Comparison of ENCODE assay signal across 16 cellular contexts in genomic region chr11:66789097-66789890, GRCh38. TPM values are rescaled to one million over a fixed set of nuclear protein-coding genes. Genes with fewer than 3 reads are reported as not detected.
DNase-seq lines count a peak whose midpoint lies in the region; ATAC-seq lines count a peak whose summit lies in the region.
"Had no signal": no experiment of that assay in that cellular context is flagged by ENCODE, and none has a peak within 500 bp of the region (broad histone marks: within the 10 kb centered on the region; RNA-seq: fewer than 3 reads in every experiment).

No MANE protein-coding gene starts in this region.

- DNase-seq in EH (ENCODE audit: low read depth) (peak; percentile 77), NCI-H146 treated with DMSO at 0.1 percent for 48 hours (lab: John Stamatoyannopoulos, UW; ENCODE audit: unreplicated experiment) (peak; percentile 97), mesendoderm (peak; percentile 30), amygdala (lab: John Stamatoyannopoulos, UW) (no peak), NCI-H345 (lab: John Stamatoyannopoulos, UW) (no peak), OCI-M2 (lab: John Stamatoyannopoulos, UW; ENCODE audit: unreplicated experiment) (no peak)
- DNase-seq: activated gamma-delta T cell; dermis blood vessel endothelial cell; GF-D8; naive thymus-derived CD4-positive, alpha-beta T cell; NCI-H1930; stimulated activated CD4-positive, alpha-beta T cell treated with anti-CD3 and anti-CD28 coated beads, Interleukin-15, amount 100 ng/mL, for 24 hours had no signal

- H3K27ac ChIP-seq in mesendoderm (ENCODE audit: low read depth, low read length) = no peak overlapping the region
- H3K27ac ChIP-seq: KMS-11, SK-N-MC had no signal

- H3K36me3 ChIP-seq in mesendoderm (ENCODE audit: control insufficient read depth, insufficient read depth, low read length) = no peaks in the 10 kb centered on the region

- H3K4me1 Mint-ChIP-seq in activated T-helper 17 cell treated with anti-CD3 and anti-CD28 coated beads, Interleukin-2, amount 50 U/mL, for 72 hours = no peaks in the 10 kb centered on the region
- H3K4me1 Mint-ChIP-seq: CD14-positive monocyte; naive thymus-derived CD4-positive, alpha-beta T cell had no signal

- H3K18ac ChIP-seq in mesendoderm (ENCODE audit: low read length) = no peak overlapping the region

- H3K27me3 Mint-ChIP-seq in activated T-helper 17 cell treated with anti-CD3 and anti-CD28 coated beads, Interleukin-2, amount 50 U/mL, for 72 hours = no peaks in the 10 kb centered on the region
- H3K27me3 Mint-ChIP-seq: naive thymus-derived CD4-positive, alpha-beta T cell had no signal

- peak; percentile 24 for ATAC-seq in activated T-helper 17 cell treated with anti-CD3 and anti-CD28 coated beads, Interleukin-2, amount 50 U/mL, for 72 hours (replicated peaks)
- ATAC-seq: naive thymus-derived CD4-positive, alpha-beta T cell had no signal

- H2BK120ac ChIP-seq in mesendoderm (ENCODE audit: low read depth, low read length) = no peak overlapping the region

- no peak overlapping the region for H2BK15ac ChIP-seq in mesendoderm (replicated peaks; ENCODE audit: low read depth)

- no peak overlapping the region for H2AK5ac ChIP-seq in mesendoderm (ENCODE audit: low read length)

- H3K9ac ChIP-seq in mesendoderm (ENCODE audit: low read length) = no peak overlapping the region
- H3K9ac ChIP-seq: KMS-11 had no signal

- no peak overlapping the region for H3K4ac ChIP-seq in mesendoderm (ENCODE audit: low read depth, low read length)

- H3K27me3 ChIP-seq in mesendoderm (ENCODE audit: insufficient read depth, low read length, poor library complexity) = no peaks in the 10 kb centered on the region

- no peak overlapping the region for H3K56ac ChIP-seq in mesendoderm (ENCODE audit: low read length)

- H4K8ac ChIP-seq in mesendoderm (ENCODE audit: low read depth, low read length) = no peak overlapping the region

- H3K79me2 ChIP-seq in mesendoderm (ENCODE audit: control insufficient read depth, insufficient read depth, low read length) = no peaks in the 10 kb centered on the region

- WGBS in mesendoderm (ENCODE audit: extremely low coverage, insufficient coverage, low lambda C conversion rate) = no CpG with 5 or more reads among the region's 2 CpGs

- no peak overlapping the region for H3K4me2 ChIP-seq in mesendoderm (ENCODE audit: low read length)
- H3K4me2 ChIP-seq: KMS-11 had no signal

- H3K79me1 ChIP-seq in mesendoderm (ENCODE audit: low read length) = no peaks in the 10 kb centered on the region

- H4K5ac ChIP-seq in mesendoderm (ENCODE audit: low read length) = no peak overlapping the region

- H3K9me3 Mint-ChIP-seq in activated T-helper 17 cell treated with anti-CD3 and anti-CD28 coated beads, Interleukin-2, amount 50 U/mL, for 72 hours = no peaks in the 10 kb centered on the region
- H3K9me3 Mint-ChIP-seq: CD14-positive monocyte; naive thymus-derived CD4-positive, alpha-beta T cell had no signal

- H3K23ac ChIP-seq in mesendoderm (ENCODE audit: low read length) = no peak overlapping the region

- H2BK5ac ChIP-seq in mesendoderm (ENCODE audit: low read length) = no peak overlapping the region

- no peak overlapping the region for H3K4me3 Mint-ChIP-seq in activated T-helper 17 cell treated with anti-CD3 and anti-CD28 coated beads, Interleukin-2, amount 50 U/mL, for 72 hours
- H3K4me3 Mint-ChIP-seq: CD14-positive monocyte; naive thymus-derived CD4-positive, alpha-beta T cell had no signal

- no peaks in the 10 kb centered on the region for H3K36me3 Mint-ChIP-seq in activated T-helper 17 cell treated with anti-CD3 and anti-CD28 coated beads, Interleukin-2, amount 50 U/mL, for 72 hours (ENCODE audit: low read depth)

- H3K27ac Mint-ChIP-seq in activated T-helper 17 cell treated with anti-CD3 and anti-CD28 coated beads, Interleukin-2, amount 50 U/mL, for 72 hours = no peak overlapping the region
- H3K27ac Mint-ChIP-seq: CD14-positive monocyte; naive thymus-derived CD4-positive, alpha-beta T cell had no signal

- H3K4me1 ChIP-seq in mesendoderm (ENCODE audit: control insufficient read depth, low read depth, low read length) = no peaks in the 10 kb centered on the region

- H3K4me3 ChIP-seq in mesendoderm (ENCODE audit: low read length) = no peak overlapping the region
- H3K4me3 ChIP-seq: SK-N-MC had no signal

RNA-seq across cellular contexts. Expression of gene RCE1, which starts 53.9 kb away (rescaled TPM):
- 10 to 100 TPM; 27.2 to 31.4 TPM for total RNA-seq in activated T-helper 17 cell treated with anti-CD3 and anti-CD28 coated beads, Interleukin-2, amount 50 U/mL, for 72 hours
- 30.1 TPM for polyA plus RNA-seq in mesendoderm (2013, experiment 1 of 2)
- polyA plus RNA-seq in mesendoderm (2013, experiment 2 of 2) = 29.0 TPM

Comparison
In these comparisons a context has a peak if more than half of its experiments do, and no peak if none do; other contexts are left out.
1. DNase-seq: peak in EH (single experiment), NCI-H146 treated with DMSO at 0.1 percent for 48 hours (single experiment) and mesendoderm (single experiment); none in amygdala (0 of 56), NCI-H345 (single experiment) and OCI-M2 (single experiment).